21 cellular contexts compared by ENCODE assay signal in the genomic region with DNA sequence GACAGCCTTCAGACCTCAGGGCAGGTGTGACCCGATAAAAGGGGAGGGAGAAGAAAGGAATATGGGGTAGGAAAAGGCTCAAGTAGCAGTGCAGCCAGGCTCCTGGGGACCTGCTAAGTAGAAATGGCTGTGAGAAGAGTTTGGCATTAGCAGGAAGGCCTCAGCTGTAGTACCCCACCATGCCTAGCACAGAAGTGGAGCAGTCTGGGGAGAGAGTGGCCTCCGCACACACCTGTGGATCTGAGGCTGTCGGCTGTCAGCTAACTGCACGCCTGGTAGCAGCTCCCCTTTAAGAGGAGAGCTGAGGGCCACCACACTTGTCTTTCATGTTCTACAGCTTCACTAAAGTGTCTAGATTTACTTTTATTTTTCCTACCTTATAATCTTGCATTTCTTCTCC. TPM values are rescaled to one million over a fixed set of nuclear protein-coding genes. Genes with fewer than 3 reads are reported as not detected.
A peak's percentile ranks its signal among the peaks of the same experiment; 100 is the strongest.
DNase-seq lines count a peak whose midpoint lies in the region; ATAC-seq, FAIRE-seq and TF ChIP-seq lines count a peak whose summit lies in the region.
"Had no signal": no experiment of that assay in that cellular context is flagged by ENCODE, and none has a peak within 500 bp of the region (broad histone marks: within the 10 kb centered on the region; RNA-seq: fewer than 3 reads in every experiment).

No MANE protein-coding gene starts in this region.

- no peak overlapping the region for H3K4me3 Mint-ChIP-seq in T-helper 1 cell treated with Interleukin-12 subunit alpha and Interleukin-12 subunit beta and Interleukin-4 antibody, amounts not matched to agents 30 μg/mL and 1 μg/mL, for 36 hours
- no peak overlapping the region for H3K4me3 Mint-ChIP-seq in WTC11
- H3K4me3 Mint-ChIP-seq in naive thymus-derived CD8-positive, alpha-beta T cell: peak overlapping the region in 7 of 10 donors; percentile 4 to 47 (median 15)
- H3K4me3 Mint-ChIP-seq: activated naive CD4-positive, alpha-beta T cell treated with anti-CD3 and anti-CD28 coated beads, Interleukin-2, amount 10 ng/mL, durations not matched to agents 7 days and 5 days; brain had no signal

- no peaks in the 10 kb centered on the region for H3K9me3 ChIP-seq in A549
- H3K9me3 ChIP-seq: mucosa of descending colon, tibial artery had no signal

- peaks cover 12% of the 10 kb centered on the region for H3K36me3 Mint-ChIP-seq in T-helper 1 cell treated with Interleukin-12 subunit alpha and Interleukin-12 subunit beta and Interleukin-4 antibody, amounts not matched to agents 30 μg/mL and 1 μg/mL, for 36 hours (ENCODE audit: low read depth)
- no peaks in the 10 kb centered on the region for H3K36me3 Mint-ChIP-seq in WTC11
- H3K36me3 Mint-ChIP-seq in naive thymus-derived CD8-positive, alpha-beta T cell: no peaks in the 10 kb centered on the region
- H3K36me3 Mint-ChIP-seq: activated naive CD4-positive, alpha-beta T cell treated with anti-CD3 and anti-CD28 coated beads, Interleukin-2, amount 10 ng/mL, durations not matched to agents 7 days and 5 days; brain had no signal

- peak overlapping the region; percentile 10 for H3K27ac Mint-ChIP-seq in T-helper 1 cell treated with Interleukin-12 subunit alpha and Interleukin-12 subunit beta and Interleukin-4 antibody, amounts not matched to agents 30 μg/mL and 1 μg/mL, for 36 hours
- no peak overlapping the region for H3K27ac Mint-ChIP-seq in WTC11
- peak overlapping the region; percentile 1 to 94 (median 76) for H3K27ac Mint-ChIP-seq in naive thymus-derived CD8-positive, alpha-beta T cell
- H3K27ac Mint-ChIP-seq: activated naive CD4-positive, alpha-beta T cell treated with anti-CD3 and anti-CD28 coated beads, Interleukin-2, amount 10 ng/mL, durations not matched to agents 7 days and 5 days; brain had no signal

- no peak overlapping the region for H3K4me3 ChIP-seq in A549
- H3K4me3 ChIP-seq: mucosa of descending colon, tibial artery had no signal

- TF ChIP-seq CTCF in A549 (IDR thresholded peaks at IDR 0.05): no peak
- no peak for TF ChIP-seq CTCF in WTC11 (IDR thresholded peaks at IDR 0.05)

- POLR2A ChIA-PET in A549 (lab: Yijun Ruan, JAX): interaction anchor here (0.7 kb wide), 1 partner anchor 9 kb away, joined by 3 read pairs; no protein-coding TSS in a partner anchor
- POLR2A ChIA-PET in WTC11 (lab: Charles Lee): no interaction called here
- POLR2A ChIA-PET in naive thymus-derived CD8-positive, alpha-beta T cell (lab: Charles Lee): interaction anchor here (0.5 to 0.8 kb wide), 2 partner anchors 413 to 607 kb away, joined by 3 read pairs; partner anchors contain the start of gene BCLAF1

- CTCF ChIA-PET in A549 (lab: Yijun Ruan, JAX) (no interaction called here), WTC11 (lab: Charles Lee) (interaction anchor here (1.4 kb wide), 1 partner anchor 34 kb away, joined by 4 read pairs; no protein-coding TSS in a partner anchor)

- FAIRE-seq in A549 (lab: Jason Lieb, UNC): no peak

- peaks cover 83% of the 10 kb centered on the region for H3K4me1 ChIP-seq in A549

- TF ChIP-seq EP300 in A549 (IDR thresholded peaks at IDR 0.05): no peak

- DNase-seq in T-helper 1 cell (no peak), A549 (ENCODE audit: low read depth in 1 of 2, low spot score in 1 of 2) (no peak), WTC11 (ENCODE audit: low spot score) (peak; percentile 10), GOT3 (lab: John Stamatoyannopoulos, UW) (no peak)
- DNase-seq in naive thymus-derived CD8-positive, alpha-beta T cell: peak in 9 of 10 donors; percentile 5 to 62 (median 52)
- no peak for DNase-seq in activated CD8-positive, alpha-beta memory T cell treated with anti-CD3 and anti-CD28 coated beads, Interleukin-2, amount 50 U/mL, for 4 hours
- DNase-seq: activated CD4-positive, alpha-beta T cell treated with anti-CD3 and anti-CD28 coated beads, Interleukin-2, amount 50 U/mL, for 48 hours; activated naive CD4-positive, alpha-beta T cell treated with anti-CD3 and anti-CD28 coated beads, Interleukin-2, amount 10 ng/mL, durations not matched to agents 7 days and 5 days; AML-193; EL; mucosa of descending colon; NCI-H1092; NCI-H2029; NCI-H774; right cardiac atrium; SHP77; tibial artery had no signal

- H3K27ac ChIP-seq in A549: peak overlapping the region in 1 of 2 experiments; percentile 73; a peak in 3 of 6 replicates
- H3K27ac ChIP-seq: 22Rv1, tibial artery had no signal

- TF ChIP-seq POLR2A in A549 (IDR thresholded peaks at IDR 0.05; ENCODE audit: low read length): no peak

- H3K9me3 Mint-ChIP-seq in T-helper 1 cell treated with Interleukin-12 subunit alpha and Interleukin-12 subunit beta and Interleukin-4 antibody, amounts not matched to agents 30 μg/mL and 1 μg/mL, for 36 hours: no peaks in the 10 kb centered on the region
- no peaks in the 10 kb centered on the region for H3K9me3 Mint-ChIP-seq in WTC11
- no peaks in the 10 kb centered on the region for H3K9me3 Mint-ChIP-seq in naive thymus-derived CD8-positive, alpha-beta T cell
- H3K9me3 Mint-ChIP-seq: activated naive CD4-positive, alpha-beta T cell treated with anti-CD3 and anti-CD28 coated beads, Interleukin-2, amount 10 ng/mL, durations not matched to agents 7 days and 5 days; brain had no signal

- H3K27me3 Mint-ChIP-seq in T-helper 1 cell treated with Interleukin-12 subunit alpha and Interleukin-12 subunit beta and Interleukin-4 antibody, amounts not matched to agents 30 μg/mL and 1 μg/mL, for 36 hours (ENCODE audit: low read depth): no peaks in the 10 kb centered on the region
- no peaks in the 10 kb centered on the region for H3K27me3 Mint-ChIP-seq in WTC11 (ENCODE audit: low read depth)
- no peaks in the 10 kb centered on the region for H3K27me3 Mint-ChIP-seq in naive thymus-derived CD8-positive, alpha-beta T cell
- H3K27me3 Mint-ChIP-seq: activated naive CD4-positive, alpha-beta T cell treated with anti-CD3 and anti-CD28 coated beads, Interleukin-2, amount 10 ng/mL, durations not matched to agents 7 days and 5 days had no signal

- TF ChIP-seq RAD21 in A549 (conservative IDR thresholded peaks at IDR 0.05 in 1 of 2, IDR thresholded peaks at IDR 0.05 in 1 of 2): no peak

- H3K4me2 ChIP-seq in A549: peak overlapping the region; percentile 22

- peak; percentile 32 to 58; a peak in 4 of 6 replicates for ATAC-seq in A549
- ATAC-seq in WTC11: peak; percentile 88
- peak; percentile 30 to 70 for ATAC-seq in naive thymus-derived CD8-positive, alpha-beta T cell
- ATAC-seq in esophagus mucosa: no peak
- ATAC-seq: mucosa of descending colon had no signal

- 88% methylated on average over 4 of the region's 4 CpGs for WGBS in A549 (ENCODE audit: missing lambda C conversion rate)

- H3K4me1 Mint-ChIP-seq in T-helper 1 cell treated with Interleukin-12 subunit alpha and Interleukin-12 subunit beta and Interleukin-4 antibody, amounts not matched to agents 30 μg/mL and 1 μg/mL, for 36 hours (ENCODE audit: low read depth): peaks cover 25% of the 10 kb centered on the region
- peaks cover 19% of the 10 kb centered on the region for H3K4me1 Mint-ChIP-seq in WTC11
- peaks cover 21 to 44% (median 41%) of the 10 kb centered on the region in 4 donors for H3K4me1 Mint-ChIP-seq in naive thymus-derived CD8-positive, alpha-beta T cell

TF ChIP-seq in A549, 52 proteins besides CTCF, POLR2A, EP300 and RAD21:
- no peak for TF ChIP-seq NPAS2 (CRISPR knock-in tag; IDR thresholded peaks at IDR 0.05; ENCODE audit: borderline replicate concordance)
- TF ChIP-seq RARB (CRISPR knock-in tag; IDR thresholded peaks at IDR 0.05): no peak

TF ChIP-seq in WTC11, 78 proteins besides CTCF, POLR2A, EP300 and RAD21 (continues in another document):
- TF ChIP-seq OVOL2 (CRISPR knock-in tag; IDR thresholded peaks at IDR 0.05; ENCODE audit: borderline replicate concordance) (no peak), ZNF263 (CRISPR knock-in tag; IDR thresholded peaks at IDR 0.05; ENCODE audit: low read depth) (no peak)
- TF ChIP-seq, protein P1, sequence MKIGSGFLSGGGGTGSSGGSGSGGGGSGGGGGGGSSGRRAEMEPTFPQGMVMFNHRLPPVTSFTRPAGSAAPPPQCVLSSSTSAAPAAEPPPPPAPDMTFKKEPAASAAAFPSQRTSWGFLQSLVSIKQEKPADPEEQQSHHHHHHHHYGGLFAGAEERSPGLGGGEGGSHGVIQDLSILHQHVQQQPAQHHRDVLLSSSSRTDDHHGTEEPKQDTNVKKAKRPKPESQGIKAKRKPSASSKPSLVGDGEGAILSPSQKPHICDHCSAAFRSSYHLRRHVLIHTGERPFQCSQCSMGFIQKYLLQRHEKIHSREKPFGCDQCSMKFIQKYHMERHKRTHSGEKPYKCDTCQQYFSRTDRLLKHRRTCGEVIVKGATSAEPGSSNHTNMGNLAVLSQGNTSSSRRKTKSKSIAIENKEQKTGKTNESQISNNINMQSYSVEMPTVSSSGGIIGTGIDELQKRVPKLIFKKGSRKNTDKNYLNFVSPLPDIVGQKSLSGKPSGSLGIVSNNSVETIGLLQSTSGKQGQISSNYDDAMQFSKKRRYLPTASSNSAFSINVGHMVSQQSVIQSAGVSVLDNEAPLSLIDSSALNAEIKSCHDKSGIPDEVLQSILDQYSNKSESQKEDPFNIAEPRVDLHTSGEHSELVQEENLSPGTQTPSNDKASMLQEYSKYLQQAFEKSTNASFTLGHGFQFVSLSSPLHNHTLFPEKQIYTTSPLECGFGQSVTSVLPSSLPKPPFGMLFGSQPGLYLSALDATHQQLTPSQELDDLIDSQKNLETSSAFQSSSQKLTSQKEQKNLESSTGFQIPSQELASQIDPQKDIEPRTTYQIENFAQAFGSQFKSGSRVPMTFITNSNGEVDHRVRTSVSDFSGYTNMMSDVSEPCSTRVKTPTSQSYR (CRISPR knock-in tag; IDR thresholded peaks at IDR 0.05): no peak
- TF ChIP-seq, protein P2, sequence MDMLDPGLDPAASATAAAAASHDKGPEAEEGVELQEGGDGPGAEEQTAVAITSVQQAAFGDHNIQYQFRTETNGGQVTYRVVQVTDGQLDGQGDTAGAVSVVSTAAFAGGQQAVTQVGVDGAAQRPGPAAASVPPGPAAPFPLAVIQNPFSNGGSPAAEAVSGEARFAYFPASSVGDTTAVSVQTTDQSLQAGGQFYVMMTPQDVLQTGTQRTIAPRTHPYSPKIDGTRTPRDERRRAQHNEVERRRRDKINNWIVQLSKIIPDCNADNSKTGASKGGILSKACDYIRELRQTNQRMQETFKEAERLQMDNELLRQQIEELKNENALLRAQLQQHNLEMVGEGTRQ (CRISPR knock-in tag; IDR thresholded peaks at IDR 0.05): no peak

RNA-seq across cellular contexts. Expression of gene PDE7B, which starts 24.5 kb away (rescaled TPM):
- polyA plus RNA-seq in A549 (2011; rRNA removed) (13.8 and 15.7 TPM in 2 replicates), A549 (2017; fragmentation: RNase III; extraction: RNeasy Plus Mini Kit Qiagen cat#74134 plus additional on column Dnase treatment) (4.7 to 6.6 TPM (median 6.3 TPM) in 3 replicates)
- polyA plus RNA-seq in A549 (2012; cell fraction: cytosol; rRNA removed): 5.6 and 6.4 TPM in 2 replicates
- polyA plus RNA-seq in A549 (2012; cell fraction: nucleus; rRNA removed): 6.3 and 7.2 TPM in 2 replicates
- polyA minus RNA-seq in A549 (2011; rRNA and poly(A)+ RNA removed): 22.6 and 28.1 TPM in 2 replicates
- total RNA-seq in WTC11 (2021) (0.05 TPM in 1 of 3 replicates, not detected in the others), esophagus mucosa (0.68 TPM)
- total RNA-seq in naive thymus-derived CD8-positive, alpha-beta T cell: under 1 TPM; 0.44 to 0.49 TPM
- polyA plus RNA-seq in naive thymus-derived CD8-positive, alpha-beta T cell: under 1 TPM; 0.12 to 0.39 (median 0.25) TPM

Comparison
In these comparisons a context has a peak if more than half of its experiments do, and no peak if none do; other contexts are left out.
1. H3K4me3 Mint-ChIP-seq: peak in naive thymus-derived CD8-positive, alpha-beta T cell (7 of 10); none in T-helper 1 cell treated with Interleukin-12 subunit alpha and Interleukin-12 subunit beta and Interleukin-4 antibody, amounts not matched to agents 30 μg/mL and 1 μg/mL, for 36 hours (single experiment) and WTC11 (single experiment).
2. DNase-seq: peak in WTC11 (single experiment) and naive thymus-derived CD8-positive, alpha-beta T cell (9 of 10); none in T-helper 1 cell (0 of 5), A549 (0 of 2), activated CD8-positive, alpha-beta memory T cell treated with anti-CD3 and anti-CD28 coated beads, Interleukin-2, amount 50 U/mL, for 4 hours (single experiment) and GOT3 (single experiment).